Comparison of ENCODE assay signal across 1 cellular context in the genomic region with DNA sequence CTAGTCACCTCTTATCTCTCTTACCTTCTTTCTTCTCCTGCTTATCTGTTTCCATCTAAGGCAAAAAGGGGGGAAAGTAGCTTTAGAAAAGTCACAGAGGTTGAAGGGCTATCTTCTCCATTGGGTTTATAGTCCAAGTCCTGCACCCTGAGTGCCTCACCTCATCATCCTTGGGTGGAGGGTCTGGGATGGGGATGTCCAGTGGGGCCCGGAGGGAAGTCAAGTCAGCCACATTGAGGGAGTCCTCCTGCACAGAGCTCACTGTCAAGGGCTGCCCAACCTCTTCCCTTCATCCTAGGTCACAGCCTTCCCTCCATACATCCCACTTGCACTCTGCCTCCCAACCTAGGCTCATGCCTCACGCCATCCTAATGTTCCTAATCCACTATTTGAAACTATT.
TF ChIP-seq lines count a peak whose summit lies in the region.

No MANE protein-coding gene starts in this region.

TF ChIP-seq in IMR-90, 13 proteins besides CTCF, POLR2A, EP300 and RAD21:
- no peak for TF ChIP-seq MXI1 (IDR thresholded peaks at IDR 0.05; ENCODE audit: borderline replicate concordance, low read depth, low read length)
- no peak for TF ChIP-seq BHLHE40 (IDR thresholded peaks at IDR 0.05; ENCODE audit: low read depth, low read length)
- no peak for TF ChIP-seq MAZ (IDR thresholded peaks at IDR 0.05; ENCODE audit: borderline replicate concordance, low read depth, low read length)
- no peak for TF ChIP-seq SMC3 (IDR thresholded peaks at IDR 0.05; ENCODE audit: low read depth, low read length)
- no peak for TF ChIP-seq CEBPB (IDR thresholded peaks at IDR 0.05; ENCODE audit: low read depth, low read length)
- TF ChIP-seq RFX5 (IDR thresholded peaks at IDR 0.05; ENCODE audit: low read depth, low read length): no peak
